In genomic region chr10:5355762-5356478, GRCh38 we compare ENCODE assay signal across 1 cellular context.
TF ChIP-seq lines count a peak whose summit lies in the region.

No MANE protein-coding gene starts in this region.

TF ChIP-seq in HepG2, 621 proteins besides CTCF, POLR2A, EP300 and RAD21:
- TF ChIP-seq KAT7 (CRISPR knock-in tag; IDR thresholded peaks at IDR 0.05; ENCODE audit: borderline replicate concordance) (no peak), ZNF24 (IDR thresholded peaks at IDR 0.05) (peak; percentile 73), MYPOP (CRISPR knock-in tag; IDR thresholded peaks at IDR 0.05) (no peak)
